Comparison of ENCODE assay signal across 8 cellular contexts in the genomic region with DNA sequence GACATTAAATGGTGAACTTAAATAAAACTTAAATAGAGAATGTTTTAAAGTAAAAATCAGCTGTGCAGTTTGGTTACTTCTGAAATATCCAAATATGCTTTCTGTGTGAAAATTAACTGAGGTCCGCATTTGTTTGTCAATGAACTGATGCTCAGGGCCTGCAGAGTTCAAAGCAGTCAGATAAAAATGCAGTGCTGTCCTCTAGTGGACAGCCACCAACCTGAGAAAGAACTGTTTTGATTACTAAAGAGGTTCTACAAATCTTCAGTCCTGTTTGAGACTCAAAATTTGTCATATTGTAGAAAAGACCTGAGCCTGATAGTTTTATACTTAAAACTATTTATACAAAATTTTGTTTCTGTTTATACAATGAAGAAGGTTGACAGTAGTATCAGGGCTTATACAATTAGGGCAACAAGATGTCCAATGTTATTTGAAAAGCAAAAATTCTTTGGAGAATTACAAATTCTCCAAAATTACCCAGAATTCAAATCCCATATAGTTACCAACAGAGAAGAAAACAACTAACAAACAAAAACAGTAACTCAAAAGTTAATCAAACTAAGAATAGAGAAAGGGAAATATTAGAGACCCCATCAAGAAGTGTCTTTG.
A peak's percentile ranks its signal among the peaks of the same experiment; 100 is the strongest.
DNase-seq lines count a peak whose midpoint lies in the region; ATAC-seq and TF ChIP-seq lines count a peak whose summit lies in the region.

No MANE protein-coding gene starts in this region.

- intact Hi-C loops in breast epithelium (cut with DNase I; ENCODE audit: low total_unique reads) (loop anchor here (5.0 kb wide), 1 partner anchor 316 kb away; no protein-coding TSS in a partner anchor), right lobe of liver (cut with DNase I) (loop anchor here in 1 of 2 donors (10.0 kb wide), 1 partner anchor 364 kb away; no protein-coding TSS in a partner anchor)
- intact Hi-C loops in activated T-helper 1 cell treated with anti-CD3 and anti-CD28 coated beads, Interleukin-12 subunit alpha, Interleukin-12 subunit beta, Interleukin-2, Interleukin-4 antibody, amounts not matched to agents 30 ng/mL and 10 ng/mL and 1 ng/mL, durations not matched to agents 14 hours and 24 hours and 36 hours (cut with micrococcal nuclease): loop anchor here (5.0 kb wide), 1 partner anchor 361 kb away; no protein-coding TSS in a partner anchor

- in situ Hi-C loops in GM13977 (cut with MboI; ENCODE audit: low pct_unique_long_range_greater_than_20kb, low sequenced_read_pairs, unreplicated experiment): no loop called here

- H3K4me1 ChIP-seq in breast epithelium (no peaks in the 10 kb centered on the region), right lobe of liver (peaks cover 0 to 14% (median 0%) of the 10 kb centered on the region in 4 donors)

- 22% methylated on average over 1 of the region's 1 CpG for WGBS in right lobe of liver (ENCODE audit: insufficient coverage, low coverage, low lambda C conversion rate, missing lambda C conversion rate)

- H3K36me3 ChIP-seq in breast epithelium (no peaks in the 10 kb centered on the region), right lobe of liver (no peaks in the 10 kb centered on the region)

- H3K27ac ChIP-seq in breast epithelium (no peak overlapping the region), right lobe of liver (no peak overlapping the region)

- no peaks in the 10 kb centered on the region for H3K9me3 ChIP-seq in breast epithelium
- no peaks in the 10 kb centered on the region for H3K9me3 ChIP-seq in right lobe of liver

- DNase-seq in AG08396 (ENCODE audit: low spot score) (peak; percentile 51), GM13977 (ENCODE audit: low spot score) (peak; percentile 66), NCI-H524 (lab: John Stamatoyannopoulos, UW) (peak; percentile 27 to 65), breast epithelium (ENCODE audit: low spot score in 2 of 2) (no peak), right lobe of liver (no peak)
- DNase-seq in activated T-helper 1 cell treated with anti-CD3 and anti-CD28 coated beads, Interleukin-12 subunit alpha, Interleukin-12 subunit beta, Interleukin-2, Interleukin-4 antibody, amounts not matched to agents 30 ng/mL and 10 ng/mL and 1 ng/mL, durations not matched to agents 14 hours and 24 hours and 36 hours (ENCODE audit: low spot score): no peak

- H3K36me3 Mint-ChIP-seq in activated T-helper 1 cell treated with anti-CD3 and anti-CD28 coated beads, Interleukin-12 subunit alpha, Interleukin-12 subunit beta, Interleukin-2, Interleukin-4 antibody, amounts not matched to agents 30 ng/mL and 10 ng/mL and 1 ng/mL, durations not matched to agents 14 hours and 24 hours and 36 hours (ENCODE audit: low read depth): no peaks in the 10 kb centered on the region

- no peak for TF ChIP-seq POLR2A in breast epithelium (IDR thresholded peaks at IDR 0.05)
- no peak for TF ChIP-seq POLR2A in right lobe of liver (IDR thresholded peaks at IDR 0.05)

- no peak overlapping the region for H3K27ac Mint-ChIP-seq in activated T-helper 1 cell treated with anti-CD3 and anti-CD28 coated beads, Interleukin-12 subunit alpha, Interleukin-12 subunit beta, Interleukin-2, Interleukin-4 antibody, amounts not matched to agents 30 ng/mL and 10 ng/mL and 1 ng/mL, durations not matched to agents 14 hours and 24 hours and 36 hours

- H3K27me3 ChIP-seq in breast epithelium (no peaks in the 10 kb centered on the region), right lobe of liver (no peaks in the 10 kb centered on the region)

- no peak overlapping the region for H3K4me3 Mint-ChIP-seq in activated T-helper 1 cell treated with anti-CD3 and anti-CD28 coated beads, Interleukin-12 subunit alpha, Interleukin-12 subunit beta, Interleukin-2, Interleukin-4 antibody, amounts not matched to agents 30 ng/mL and 10 ng/mL and 1 ng/mL, durations not matched to agents 14 hours and 24 hours and 36 hours

- TF ChIP-seq CTCF in GM13977 (IDR thresholded peaks at IDR 0.05; ENCODE audit: extremely low read depth, insufficient read depth, missing control alignments) (peak; percentile 85), breast epithelium (IDR thresholded peaks at IDR 0.05) (peak in 2 of 3 donors; percentile 51 to 52), right lobe of liver (IDR thresholded peaks at IDR 0.05) (peak; percentile 84 to 91 (median 89))

- H3K9me3 Mint-ChIP-seq in activated T-helper 1 cell treated with anti-CD3 and anti-CD28 coated beads, Interleukin-12 subunit alpha, Interleukin-12 subunit beta, Interleukin-2, Interleukin-4 antibody, amounts not matched to agents 30 ng/mL and 10 ng/mL and 1 ng/mL, durations not matched to agents 14 hours and 24 hours and 36 hours: no peaks in the 10 kb centered on the region

- no peaks in the 10 kb centered on the region for H3K4me1 Mint-ChIP-seq in activated T-helper 1 cell treated with anti-CD3 and anti-CD28 coated beads, Interleukin-12 subunit alpha, Interleukin-12 subunit beta, Interleukin-2, Interleukin-4 antibody, amounts not matched to agents 30 ng/mL and 10 ng/mL and 1 ng/mL, durations not matched to agents 14 hours and 24 hours and 36 hours (ENCODE audit: low read depth)

- H3K27me3 Mint-ChIP-seq in activated T-helper 1 cell treated with anti-CD3 and anti-CD28 coated beads, Interleukin-12 subunit alpha, Interleukin-12 subunit beta, Interleukin-2, Interleukin-4 antibody, amounts not matched to agents 30 ng/mL and 10 ng/mL and 1 ng/mL, durations not matched to agents 14 hours and 24 hours and 36 hours (ENCODE audit: insufficient read depth): no peaks in the 10 kb centered on the region

- no peak overlapping the region for H3K4me3 ChIP-seq in breast epithelium
- no peak overlapping the region for H3K4me3 ChIP-seq in right lobe of liver

- ATAC-seq in right lobe of liver: peak; percentile 78 to 88 (median 84)
- no peak for ATAC-seq in HG02759 (IDR thresholded peaks at IDR 0.05; ENCODE audit: unreplicated experiment)
- ATAC-seq in GM18907 (IDR thresholded peaks at IDR 0.05; ENCODE audit: unreplicated experiment): no peak

Comparison
In these comparisons a context has a peak if more than half of its experiments do, and no peak if none do; other contexts are left out.
1. DNase-seq: peak in AG08396 (single experiment), GM13977 (single experiment) and NCI-H524 (2 of 2); none in breast epithelium (0 of 2), right lobe of liver (0 of 3) and activated T-helper 1 cell treated with anti-CD3 and anti-CD28 coated beads, Interleukin-12 subunit alpha, Interleukin-12 subunit beta, Interleukin-2, Interleukin-4 antibody, amounts not matched to agents 30 ng/mL and 10 ng/mL and 1 ng/mL, durations not matched to agents 14 hours and 24 hours and 36 hours (single experiment).
2. ATAC-seq: peak in right lobe of liver (4 of 4); none in HG02759 (single experiment) and GM18907 (single experiment).
3. Peak in every context shown above with its lines, with median percentiles within 50 percentile points of each other: CTCF ChIP-seq.